ENCODE assay signal across 10 cellular contexts in the genomic region with DNA sequence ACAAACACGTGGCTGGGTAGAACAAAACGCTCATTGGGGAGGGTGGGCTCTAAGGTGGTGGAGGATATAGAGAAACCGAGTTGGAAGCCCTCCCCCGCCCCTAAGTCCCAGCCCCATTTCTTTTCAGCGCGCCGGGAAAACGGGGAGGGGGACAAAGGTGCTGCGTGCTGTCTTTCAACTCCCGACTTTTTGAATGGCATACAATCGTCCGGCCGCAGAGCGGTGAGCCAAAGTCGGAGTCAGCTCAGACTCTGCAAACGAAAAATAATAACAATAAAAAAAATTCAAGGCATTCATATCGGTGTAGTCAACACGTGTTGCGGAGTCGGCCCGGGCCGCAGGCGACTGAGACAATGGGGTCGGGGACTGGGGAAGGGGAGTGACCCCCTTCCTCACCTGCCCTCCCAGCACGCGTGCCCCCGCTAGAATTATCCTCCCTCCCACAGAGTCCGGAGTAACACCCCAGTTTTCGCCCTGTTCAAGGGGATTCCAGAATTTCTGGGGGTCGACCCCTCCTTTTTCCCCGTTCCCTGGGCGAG. TPM values are rescaled to one million over a fixed set of nuclear protein-coding genes. Genes with fewer than 3 reads are reported as not detected.
DNase-seq lines count a peak whose midpoint lies in the region; ATAC-seq and TF ChIP-seq lines count a peak whose summit lies in the region.
"Had no signal": no experiment of that assay in that cellular context is flagged by ENCODE, and none has a peak within 500 bp of the region (broad histone marks: within the 10 kb centered on the region; RNA-seq: fewer than 3 reads in every experiment).

No MANE protein-coding gene starts in this region.

- H3K27ac Mint-ChIP-seq in CD4-positive, alpha-beta memory T cell, result peak overlapping the region in 1 of 7 donors; percentile 68
- H3K27ac Mint-ChIP-seq in activated naive CD8-positive, alpha-beta T cell treated with anti-CD3 and anti-CD28 coated beads, Interleukin-2, amount 50 U/mL, for 24 hours, result no peak overlapping the region
- H3K27ac Mint-ChIP-seq in mesothelial cell of epicardium, result peak overlapping the region; percentile 99

- H3K9me3 Mint-ChIP-seq in CD4-positive, alpha-beta memory T cell, result peaks cover 0 to 24% (median 7%) of the 10 kb centered on the region in 8 donors
- H3K9me3 Mint-ChIP-seq in activated naive CD8-positive, alpha-beta T cell treated with anti-CD3 and anti-CD28 coated beads, Interleukin-2, amount 50 U/mL, for 24 hours, result no peaks in the 10 kb centered on the region
- H3K9me3 Mint-ChIP-seq in mesothelial cell of epicardium, result no peaks in the 10 kb centered on the region

- no peaks in the 10 kb centered on the region for H3K36me3 Mint-ChIP-seq in CD4-positive, alpha-beta memory T cell
- H3K36me3 Mint-ChIP-seq in activated naive CD8-positive, alpha-beta T cell treated with anti-CD3 and anti-CD28 coated beads, Interleukin-2, amount 50 U/mL, for 24 hours (ENCODE audit: low read depth), result no peaks in the 10 kb centered on the region
- no peaks in the 10 kb centered on the region for H3K36me3 Mint-ChIP-seq in mesothelial cell of epicardium

- ATAC-seq in activated naive CD8-positive, alpha-beta T cell treated with anti-CD3 and anti-CD28 coated beads, Interleukin-2, amount 50 U/mL, for 24 hours, result no peak
- ATAC-seq in GM19351 (IDR thresholded peaks at IDR 0.05; ENCODE audit: unreplicated experiment), result no peak

- H3K4me1 Mint-ChIP-seq in CD4-positive, alpha-beta memory T cell, result peaks cover 8 to 41% (median 23%) of the 10 kb centered on the region in 4 donors
- peaks cover 25% of the 10 kb centered on the region for H3K4me1 Mint-ChIP-seq in activated naive CD8-positive, alpha-beta T cell treated with anti-CD3 and anti-CD28 coated beads, Interleukin-2, amount 50 U/mL, for 24 hours
- peaks cover 40% of the 10 kb centered on the region for H3K4me1 Mint-ChIP-seq in mesothelial cell of epicardium

- peaks cover 68% of the 10 kb centered on the region for H3K27me3 ChIP-seq in CD4-positive, alpha-beta memory T cell (ENCODE audit: insufficient read depth, low read length)
- H3K27me3 ChIP-seq in HL-60 (ENCODE audit: insufficient read depth, poor library complexity, severe bottlenecking), result peaks cover 32% of the 10 kb centered on the region

- no peak overlapping the region for H3K27ac ChIP-seq in CD4-positive, alpha-beta memory T cell (ENCODE audit: low read depth, low read length)
- H3K27ac ChIP-seq in HL-60 (replicated peaks), result peak overlapping the region; percentile 96

- CTCF ChIA-PET in CD4-positive, alpha-beta memory T cell (lab: Charles Lee; ENCODE audit: partially characterized antibody), result interaction anchor here (0.8 kb wide), 1 partner anchor 37 kb away, joined by 3 read pairs; no protein-coding TSS in a partner anchor

- DNase-seq in CD4-positive, alpha-beta memory T cell, result no peak
- no peak for DNase-seq in HL-60 (ENCODE audit: low read depth in 1 of 2, low spot score in 1 of 2)
- no peak for DNase-seq in activated naive CD8-positive, alpha-beta T cell treated with anti-CD3 and anti-CD28 coated beads, Interleukin-2, amount 50 U/mL, for 24 hours
- DNase-seq in mesothelial cell of epicardium (ENCODE audit: low spot score in 2 of 2, unreplicated experiment in 2 of 2), result peak in 1 of 2 experiments; percentile 67
- DNase-seq in DMS79 treated with DMSO at 0.1 percent for 48 hours (lab: John Stamatoyannopoulos, UW), result no peak
- no peak for DNase-seq in GM13977 (ENCODE audit: low spot score)
- DNase-seq in HCEC 1CT, result no peak
- DNase-seq: dermis blood vessel endothelial cell; stimulated activated naive CD4-positive, alpha-beta T cell treated with Interleukin-2 at 50 U/mL for 16 hours had no signal

- H3K4me1 ChIP-seq in CD4-positive, alpha-beta memory T cell (ENCODE audit: insufficient read depth, low read length), result peaks cover 33% of the 10 kb centered on the region

- H3K4me3 Mint-ChIP-seq in CD4-positive, alpha-beta memory T cell, result peak overlapping the region in 7 of 8 donors; percentile 2 to 73 (median 48)
- peak overlapping the region; percentile 28 for H3K4me3 Mint-ChIP-seq in activated naive CD8-positive, alpha-beta T cell treated with anti-CD3 and anti-CD28 coated beads, Interleukin-2, amount 50 U/mL, for 24 hours
- peak overlapping the region; percentile 96 for H3K4me3 Mint-ChIP-seq in mesothelial cell of epicardium

- intact Hi-C loops in CD4-positive, alpha-beta memory T cell (cut with micrococcal nuclease), result no loop called here

- H3K36me3 ChIP-seq in CD4-positive, alpha-beta memory T cell (ENCODE audit: insufficient read depth, low read length), result no peaks in the 10 kb centered on the region

- H3K9me3 ChIP-seq in CD4-positive, alpha-beta memory T cell (ENCODE audit: control insufficient read depth in 1 of 2, low read length in 2 of 2), result no peaks in the 10 kb centered on the region

- H3K4me3 ChIP-seq in CD4-positive, alpha-beta memory T cell (ENCODE audit: low read length in 2 of 2), result no peak overlapping the region
- peak overlapping the region; percentile 86 for H3K4me3 ChIP-seq in HL-60 (replicated peaks; ENCODE audit: insufficient read depth, low read length)

- in situ Hi-C loops in GM13977 (cut with MboI; ENCODE audit: low pct_unique_long_range_greater_than_20kb, low sequenced_read_pairs, unreplicated experiment), result no loop called here

- TF ChIP-seq CTCF in HL-60 (IDR thresholded peaks at IDR 0.05; ENCODE audit: insufficient read depth, low read length) (no peak), mesothelial cell of epicardium (IDR thresholded peaks at IDR 0.05; ENCODE audit: unreplicated experiment) (no peak), GM13977 (IDR thresholded peaks at IDR 0.05; ENCODE audit: extremely low read depth, insufficient read depth, missing control alignments) (no peak)

- peaks cover 55 to 64% of the 10 kb centered on the region in 2 donors for H3K27me3 Mint-ChIP-seq in CD4-positive, alpha-beta memory T cell
- H3K27me3 Mint-ChIP-seq in activated naive CD8-positive, alpha-beta T cell treated with anti-CD3 and anti-CD28 coated beads, Interleukin-2, amount 50 U/mL, for 24 hours, result peaks cover 79% of the 10 kb centered on the region
- H3K27me3 Mint-ChIP-seq in mesothelial cell of epicardium (ENCODE audit: low read depth), result no peaks in the 10 kb centered on the region

- POLR2A ChIA-PET in CD4-positive, alpha-beta memory T cell (lab: Charles Lee; ENCODE audit: partially characterized antibody), result no interaction called here

RNA-seq across cellular contexts. Expression of a gene that starts 1.8 kb away (rescaled TPM):
- not detected for total RNA-seq in CD4-positive, alpha-beta memory T cell
- polyA plus RNA-seq in CD4-positive, alpha-beta memory T cell, result not detected
- 225 to 227 TPM (median 227 TPM) in 3 replicates for total RNA-seq in mesothelial cell of epicardium

RNA-seq across cellular contexts. Expression of a gene that starts 27.0 kb away (rescaled TPM):
- not detected for total RNA-seq in CD4-positive, alpha-beta memory T cell
- not detected for polyA plus RNA-seq in CD4-positive, alpha-beta memory T cell
- not detected in 3 replicates for total RNA-seq in mesothelial cell of epicardium
- total RNA-seq: dermis blood vessel endothelial cell had no signal

RNA-seq across cellular contexts. Expression of a gene that starts 50.8 kb away (rescaled TPM):
- total RNA-seq in CD4-positive, alpha-beta memory T cell, result 10 to 100 TPM; 55.6 to 59.4 TPM
- 100 to 1,000 TPM; 106 to 115 TPM for polyA plus RNA-seq in CD4-positive, alpha-beta memory T cell
- 78.6 to 91.5 TPM (median 88.0 TPM) in 3 replicates for total RNA-seq in mesothelial cell of epicardium

Comparison
In these comparisons a context has a peak if more than half of its experiments do, and no peak if none do; other contexts are left out.
1. H3K4me3 Mint-ChIP-seq: peak in every context shown above with its lines; median percentile 96 in mesothelial cell of epicardium; 48 in CD4-positive, alpha-beta memory T cell; 28 in activated naive CD8-positive, alpha-beta T cell treated with anti-CD3 and anti-CD28 coated beads, Interleukin-2, amount 50 U/mL, for 24 hours.
2. RNA of a gene that starts 1.8 kb away (total RNA-seq): 225 to 227 TPM in mesothelial cell of epicardium; not detected in CD4-positive, alpha-beta memory T cell; every median in the first group is over 100 times any median in the second.